19 cellular contexts compared by ENCODE assay signal in the genomic region with DNA sequence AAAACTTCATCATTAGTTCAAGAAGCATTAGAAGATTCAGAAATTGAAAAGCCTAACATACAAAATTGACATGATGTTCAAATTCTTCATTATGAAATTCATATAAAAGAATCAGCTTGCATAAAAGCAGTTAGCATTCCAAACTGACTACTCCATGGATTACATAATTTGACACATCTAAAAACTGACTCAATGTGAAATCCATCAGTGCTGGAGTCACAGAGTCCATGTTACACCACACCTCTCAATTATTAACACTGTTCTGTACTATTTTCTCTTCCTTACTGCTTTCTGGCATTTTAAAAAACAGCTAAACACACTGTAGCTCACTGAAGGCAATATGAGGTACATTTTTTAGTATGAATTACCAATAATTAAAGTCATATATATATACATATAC. TPM values are rescaled to one million over a fixed set of nuclear protein-coding genes. Genes with fewer than 3 reads are reported as not detected.
DNase-seq lines count a peak whose midpoint lies in the region; ATAC-seq and TF ChIP-seq lines count a peak whose summit lies in the region.
"Had no signal": no experiment of that assay in that cellular context is flagged by ENCODE, and none has a peak within 500 bp of the region (broad histone marks: within the 10 kb centered on the region; RNA-seq: fewer than 3 reads in every experiment).

No MANE protein-coding gene starts in this region.

- peak; percentile 55 for DNase-seq in AG09309 (ENCODE audit: low read depth)
- peak in 1 of 2 experiments; percentile 80 for DNase-seq in PC-9
- DNase-seq in fibroblast of peridontal ligament (ENCODE audit: extremely low read depth): peak; percentile 78
- no peak for DNase-seq in NCI-H187 (lab: John Stamatoyannopoulos, UW)
- no peak for DNase-seq in DMS79 (lab: John Stamatoyannopoulos, UW)
- DNase-seq: activated CD4-positive, alpha-beta T cell treated with anti-CD3 and anti-CD28 coated beads for 4 hours; activated T-cell treated with anti-CD3 and anti-CD28 coated beads, Interleukin-2, amount 50 U/mL, for 48 hours; DND-41; KG1; mesendoderm; NCI-H146; NCI-H524; stimulated activated CD4-positive, alpha-beta T cell treated with anti-CD3 and anti-CD28 coated beads, Interleukin-15, amount 100 ng/mL, for 24 hours; trophoblast cell had no signal

- no peak overlapping the region for H3K4me2 ChIP-seq in PC-9

- ATAC-seq in GM21515 (IDR thresholded peaks at IDR 0.05; ENCODE audit: unreplicated experiment) (no peak), HG03571 (IDR thresholded peaks at IDR 0.05; ENCODE audit: unreplicated experiment) (no peak)

- H3K27ac ChIP-seq in PC-9 (peak overlapping the region; percentile 35), liver (ENCODE audit: low read depth in 1 of 2, low read length in 2 of 2) (peak overlapping the region in 1 of 2 donors; percentile 60)
- H3K27ac ChIP-seq: neutrophil had no signal

- H3F3A ChIP-seq in PC-9 (ENCODE audit: insufficient read depth, low read depth): peaks cover 96% of the 10 kb centered on the region

- H3K4me3 ChIP-seq in AG09309 (ENCODE audit: control insufficient read depth, low read depth, low read length) (no peak overlapping the region), PC-9 (no peak overlapping the region), liver (ENCODE audit: low read depth in 1 of 3, low read length in 3 of 3) (no peak overlapping the region)

- intact Hi-C loops in PC-9 (cut with micrococcal nuclease; ENCODE audit: unreplicated experiment): no loop called here

- TF ChIP-seq CTCF in AG09309 (IDR thresholded peaks at IDR 0.05; ENCODE audit: control insufficient read depth, insufficient read depth, low read depth, low read length, missing control alignments) (no peak), PC-9 (conservative IDR thresholded peaks at IDR 0.05) (no peak), liver (IDR thresholded peaks at IDR 0.05; ENCODE audit: low read depth, low read length, missing input control) (no peak)

- POLR2A ChIA-PET in PC-9 (lab: Charles Lee; ENCODE audit: unreplicated experiment): no interaction called here

- no peaks in the 10 kb centered on the region for H3K9me2 ChIP-seq in PC-9 (ENCODE audit: insufficient read depth)

- peaks cover 6% of the 10 kb centered on the region for H3K4me1 ChIP-seq in PC-9 (replicated peaks; ENCODE audit: insufficient read depth)
- H3K4me1 ChIP-seq in liver (ENCODE audit: control insufficient read depth in 4 of 4, insufficient read depth in 4 of 4, low read length in 3 of 4): peaks cover 3 to 18% (median 9%) of the 10 kb centered on the region in 4 donors

- H3K9me3 ChIP-seq in PC-9 (ENCODE audit: insufficient read depth, low read depth) (peaks cover 7% of the 10 kb centered on the region), liver (ENCODE audit: control insufficient read depth in 4 of 4, low read length in 3 of 4) (no peaks in the 10 kb centered on the region)
- H3K9me3 ChIP-seq: neutrophil had no signal

- no peak overlapping the region for H3K9ac ChIP-seq in liver (ENCODE audit: low read depth in 1 of 2, low read length in 2 of 2)

- peak; percentile 47 to 57 for TF ChIP-seq RAD21 in liver (IDR thresholded peaks at IDR 0.05)

- H3K27me3 ChIP-seq in PC-9 (ENCODE audit: insufficient read depth, low read depth) (no peaks in the 10 kb centered on the region), liver (ENCODE audit: control insufficient read depth in 4 of 4, insufficient read depth in 4 of 4, low read length in 3 of 4) (no peaks in the 10 kb centered on the region)

- peaks cover 33% of the 10 kb centered on the region for H4K20me1 ChIP-seq in PC-9 (ENCODE audit: insufficient read depth)

- no peak overlapping the region for H2AFZ ChIP-seq in PC-9

- no TSS peak for BruUV-seq in PC-9 (replicated peaks; lab: Mats Ljungman, UMichigan)

- H3K79me2 ChIP-seq in PC-9 (ENCODE audit: low read depth): peaks cover 92% of the 10 kb centered on the region

- CTCF ChIA-PET in PC-9 (lab: Charles Lee): interaction anchor here (0.6 to 0.7 kb wide), 2 partner anchors 16 to 753 kb away, joined by 3 to 8 read pairs; no protein-coding TSS in a partner anchor

- H3K36me3 ChIP-seq in PC-9 (ENCODE audit: low read depth) (peaks cover 84% of the 10 kb centered on the region), liver (ENCODE audit: control insufficient read depth in 4 of 4, insufficient read depth in 3 of 4, low read depth in 1 of 4, low read length in 3 of 4) (peaks cover 0 to 12% (median 4%) of the 10 kb centered on the region in 4 donors)
- H3K36me3 ChIP-seq: neutrophil had no signal

TF ChIP-seq in liver, 16 proteins besides CTCF, POLR2A, EP300 and RAD21:
- TF ChIP-seq TAF1 (conservative IDR thresholded peaks at IDR 0.05) (no peak), MAX (IDR thresholded peaks at IDR 0.05) (peak; percentile 38), GABPA (IDR thresholded peaks at IDR 0.05 in 1 of 2, conservative IDR thresholded peaks at IDR 0.05 in 1 of 2) (peak in 1 of 2 donors; percentile 22), FOXA1 (IDR thresholded peaks at IDR 0.05) (peak; percentile 35), HNF4G (IDR thresholded peaks at IDR 0.05) (peak; percentile 73), REST (IDR thresholded peaks at IDR 0.05) (no peak), YY1 (IDR thresholded peaks at IDR 0.05) (peak; percentile 76), SP1 (IDR thresholded peaks at IDR 0.05) (peak; percentile 73), HNF4A (conservative IDR thresholded peaks at IDR 0.05) (peak; percentile 95 to 97), JUND (IDR thresholded peaks at IDR 0.05) (peak; percentile 78 to 84), ZBTB33 (IDR thresholded peaks at IDR 0.05) (peak; percentile 71), NR2F2 (IDR thresholded peaks at IDR 0.05) (no peak), RXRA (IDR thresholded peaks at IDR 0.05) (peak; percentile 67 to 75), FOXA2 (IDR thresholded peaks at IDR 0.05) (peak; percentile 47), EGR1 (IDR thresholded peaks at IDR 0.05; ENCODE audit: low read depth in 2 of 2) (no peak)
- TF ChIP-seq, protein P1, sequence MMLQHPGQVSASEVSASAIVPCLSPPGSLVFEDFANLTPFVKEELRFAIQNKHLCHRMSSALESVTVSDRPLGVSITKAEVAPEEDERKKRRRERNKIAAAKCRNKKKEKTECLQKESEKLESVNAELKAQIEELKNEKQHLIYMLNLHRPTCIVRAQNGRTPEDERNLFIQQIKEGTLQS (IDR thresholded peaks at IDR 0.05): peak; percentile 58

RNA-seq across cellular contexts. Expression of gene ARHGAP29, which starts 28.0 kb away (rescaled TPM):
- 123 and 137 TPM in 2 replicates for total RNA-seq in PC-9 (2021)
- total RNA-seq in liver: 10 to 100 TPM; 12.5 to 27.7 TPM
- polyA plus RNA-seq in liver: 10 to 100 TPM in 1 of 2 donors, 1 to 10 TPM in 1; 8.3 to 14.0 TPM
- total RNA-seq: T-helper 2 cell treated with Interferon-gamma antibody and Interleukin-4, amounts not matched to agents 100 ng/mL and 5 ng/mL, for 36 hours had no signal

Comparison
In these comparisons a context has a peak if more than half of its experiments do, and no peak if none do; other contexts are left out.
1. DNase-seq: peak in AG09309 (single experiment) and fibroblast of peridontal ligament (single experiment); none in NCI-H187 (0 of 2) and DMS79 (single experiment).